Comparison of ENCODE assay signal across 21 cellular contexts in the genomic region with DNA sequence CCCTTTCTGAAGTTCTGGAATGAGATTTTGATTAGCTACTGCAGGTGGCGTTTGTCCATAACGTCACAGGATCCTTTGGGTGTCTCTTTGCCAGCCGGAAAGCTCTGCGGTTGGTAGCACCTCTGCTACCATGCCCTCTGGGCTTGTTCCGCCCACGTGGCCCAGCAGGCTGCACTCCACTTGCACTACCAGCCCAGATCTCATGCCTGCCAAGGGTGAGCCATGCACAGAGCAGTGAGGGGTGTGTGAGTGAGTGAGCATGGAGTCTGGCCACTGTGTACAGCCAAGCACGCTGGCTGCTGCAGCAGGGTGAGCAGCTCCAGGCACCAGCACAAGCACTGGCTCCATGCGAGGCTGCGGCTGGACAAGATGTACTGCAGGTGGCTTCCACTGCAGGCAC. TPM values are rescaled to one million over a fixed set of nuclear protein-coding genes. Genes with fewer than 3 reads are reported as not detected.
A peak's percentile ranks its signal among the peaks of the same experiment; 100 is the strongest.
DNase-seq lines count a peak whose midpoint lies in the region; ATAC-seq, FAIRE-seq and TF ChIP-seq lines count a peak whose summit lies in the region.
"Had no signal": no experiment of that assay in that cellular context is flagged by ENCODE, and none has a peak within 500 bp of the region (broad histone marks: within the 10 kb centered on the region; RNA-seq: fewer than 3 reads in every experiment).

No MANE protein-coding gene starts in this region.

- peaks cover 20% of the 10 kb centered on the region for H3K4me1 Mint-ChIP-seq in CD8-positive, alpha-beta T cell (ENCODE audit: low read depth)

- no peak overlapping the region for H3K27ac Mint-ChIP-seq in CD8-positive, alpha-beta T cell
- H3K27ac Mint-ChIP-seq: activated naive CD8-positive, alpha-beta T cell treated with anti-CD3 and anti-CD28 coated beads for 36 hours had no signal

- no peaks in the 10 kb centered on the region for H3K9me3 Mint-ChIP-seq in CD8-positive, alpha-beta T cell
- H3K9me3 Mint-ChIP-seq: central memory CD8-positive, alpha-beta T cell had no signal

- H3K4me1 ChIP-seq in PC-3 (ENCODE audit: insufficient read depth, low read length) (peaks cover 19% of the 10 kb centered on the region), keratinocyte (ENCODE audit: control insufficient read depth, extremely low read depth, insufficient read depth, low read length) (peaks cover 16% of the 10 kb centered on the region)
- H3K4me1 ChIP-seq in CD8-positive, alpha-beta T cell (ENCODE audit: insufficient read depth, low read length) = peaks cover 11% of the 10 kb centered on the region

- H4K20me1 ChIP-seq in PC-3 (ENCODE audit: low read length) (peaks cover 7% of the 10 kb centered on the region; the same call in 1 of the 2 replicates), keratinocyte (ENCODE audit: control insufficient read depth, extremely low read depth, insufficient read depth, low read length) (no peaks in the 10 kb centered on the region)

- no peaks in the 10 kb centered on the region for H3K27me3 Mint-ChIP-seq in CD8-positive, alpha-beta T cell (ENCODE audit: low read depth)
- H3K27me3 Mint-ChIP-seq: activated naive CD8-positive, alpha-beta T cell treated with anti-CD3 and anti-CD28 coated beads for 36 hours; central memory CD8-positive, alpha-beta T cell had no signal

- no TSS peak for BruUV-seq in PC-3 (replicated peaks; lab: Mats Ljungman, UMichigan)

- no peaks in the 10 kb centered on the region for H3K9me2 ChIP-seq in PC-3 (replicated peaks; ENCODE audit: low read length)

- peak overlapping the region; percentile 46; the same call in 1 of the 2 replicates for H3K4me2 ChIP-seq in PC-3 (ENCODE audit: low read length)
- H3K4me2 ChIP-seq in keratinocyte (ENCODE audit: control insufficient read depth, extremely low read depth, insufficient read depth, low read depth, low read length) = peak overlapping the region; percentile 31

- H3K36me3 Mint-ChIP-seq in CD8-positive, alpha-beta T cell = peaks cover 2% of the 10 kb centered on the region

- POLR2A ChIA-PET in PC-3 (lab: Charles Lee; ENCODE audit: unreplicated experiment) (interaction anchor here (0.6 kb wide), 1 partner anchor 49 kb away, joined by 6 read pairs; no protein-coding TSS in a partner anchor), HEK293T (lab: Yijun Ruan, JAX) (interaction anchor here (1.9 kb wide), 1 partner anchor 49 kb away, joined by 11 read pairs; the partner anchor contains the start of gene HNRNPDL)
- POLR2A ChIA-PET in CD8-positive, alpha-beta T cell (lab: Charles Lee) = interaction anchor here (3.2 kb wide), 1 partner anchor 49 kb away, joined by 14 read pairs; the partner anchor contains the start of gene HNRNPDL

- no peak overlapping the region for H3K4me3 Mint-ChIP-seq in CD8-positive, alpha-beta T cell
- H3K4me3 Mint-ChIP-seq: activated naive CD8-positive, alpha-beta T cell treated with anti-CD3 and anti-CD28 coated beads for 36 hours; CD14-positive monocyte; central memory CD8-positive, alpha-beta T cell had no signal

- TF ChIP-seq CTCF in PC-3 (conservative IDR thresholded peaks at IDR 0.05; ENCODE audit: low read depth, low read length) = peak; percentile 43; the same call in 1 of the 2 replicates
- no peak for TF ChIP-seq CTCF in bronchial epithelial cell (IDR thresholded peaks at IDR 0.05; ENCODE audit: insufficient read depth, low read length, severe bottlenecking)
- TF ChIP-seq CTCF in keratinocyte (optimal IDR thresholded peaks at IDR 0.05 in 1 of 3, IDR thresholded peaks at IDR 0.05 in 1 of 3, conservative IDR thresholded peaks at IDR 0.05 in 1 of 3; ENCODE audit: extremely low read depth in 1 of 3, insufficient read depth in 2 of 3, low read length in 3 of 3) = peak; percentile 17 to 45 (median 39)
- TF ChIP-seq CTCF in CD8-positive, alpha-beta T cell (IDR thresholded peaks at IDR 0.05) = no peak

- peak overlapping the region; percentile 42; the same call in 1 of the 2 replicates for H3K27ac ChIP-seq in PC-3 (ENCODE audit: low read length)
- H3K27ac ChIP-seq in keratinocyte (ENCODE audit: control insufficient read depth, insufficient read depth, low read length) = no peak overlapping the region
- no peak overlapping the region for H3K27ac ChIP-seq in CD8-positive, alpha-beta T cell (ENCODE audit: low read depth, low read length)
- H3K27ac ChIP-seq: pancreas, stomach, vagina had no signal

- H2AFZ ChIP-seq in PC-3 (ENCODE audit: low read length) (no peak overlapping the region), keratinocyte (ENCODE audit: control insufficient read depth, low read length) (no peak overlapping the region)

- no peaks in the 10 kb centered on the region for H3K9me1 ChIP-seq in keratinocyte (ENCODE audit: control insufficient read depth, extremely low read depth, insufficient read depth, low read length)

- H3K9ac ChIP-seq in PC-3 (ENCODE audit: low read length) (no peak overlapping the region), keratinocyte (ENCODE audit: control insufficient read depth, extremely low read depth, insufficient read depth, low read length) (no peak overlapping the region)

- CTCF ChIA-PET in PC-3 (lab: Charles Lee) = interaction anchor here (0.5 to 1.0 kb wide), 4 partner anchors 35 to 74 kb away, joined by 3 read pairs; no protein-coding TSS in a partner anchor
- CTCF ChIA-PET in CD8-positive, alpha-beta T cell (lab: Charles Lee) = interaction anchor here (0.6 to 1.2 kb wide), 4 partner anchors 15 to 112 kb away, joined by 3 to 4 read pairs (median 3); no protein-coding TSS in a partner anchor
- CTCF ChIA-PET in HEK293T (lab: Yijun Ruan, JAX) = no interaction called here

- H3F3A ChIP-seq in PC-3 (ENCODE audit: low read length, unreplicated experiment) = no peaks in the 10 kb centered on the region

- H3K27me3 ChIP-seq in PC-3 (ENCODE audit: low read length) = no peaks in the 10 kb centered on the region
- no peaks in the 10 kb centered on the region for H3K27me3 ChIP-seq in bronchial epithelial cell (ENCODE audit: control insufficient read depth, insufficient read depth, low read length)
- no peaks in the 10 kb centered on the region for H3K27me3 ChIP-seq in keratinocyte (ENCODE audit: control insufficient read depth, extremely low read depth, insufficient read depth, low read length)
- H3K27me3 ChIP-seq in CD8-positive, alpha-beta T cell (ENCODE audit: insufficient read depth, low read length) = no peaks in the 10 kb centered on the region
- H3K27me3 ChIP-seq: pancreas, stomach, vagina had no signal

- FAIRE-seq in bronchial epithelial cell (lab: Jason Lieb, UNC) = peak; percentile 40
- FAIRE-seq in keratinocyte (lab: Jason Lieb, UNC) = peak; percentile 81
- FAIRE-seq: endothelial cell of umbilical vein, G401.6, islet of Langerhans, pancreas had no signal

- peaks cover 24% of the 10 kb centered on the region for H3K79me2 ChIP-seq in PC-3 (ENCODE audit: low read length)
- peaks cover 12% of the 10 kb centered on the region for H3K79me2 ChIP-seq in keratinocyte (ENCODE audit: control insufficient read depth, insufficient read depth, low read length)

- dilution Hi-C loops in keratinocyte (cut with MboI; ENCODE audit: extremely low pct_ligation_motif_present, low sequenced_read_pairs) = no loop called here

- H3K4me3 ChIP-seq in PC-3 (ENCODE audit: low read length) (no peak overlapping the region), bronchial epithelial cell (ENCODE audit: low read depth, low read length) (no peak overlapping the region), keratinocyte (ENCODE audit: control insufficient read depth in 2 of 3, extremely low read depth in 1 of 3, insufficient read depth in 2 of 3, low read depth in 1 of 3, low read length in 3 of 3) (no peak overlapping the region)
- H3K4me3 ChIP-seq in CD8-positive, alpha-beta T cell (ENCODE audit: low read depth, low read length) = no peak overlapping the region
- H3K4me3 ChIP-seq: pancreas, stomach, vagina had no signal

- H3K36me3 ChIP-seq in PC-3 (ENCODE audit: low read depth, low read length) = no peaks in the 10 kb centered on the region
- no peaks in the 10 kb centered on the region for H3K36me3 ChIP-seq in bronchial epithelial cell (ENCODE audit: control insufficient read depth, insufficient read depth, low read length)
- no peaks in the 10 kb centered on the region for H3K36me3 ChIP-seq in keratinocyte (ENCODE audit: control insufficient read depth in 2 of 2, extremely low read depth in 1 of 2, insufficient read depth in 2 of 2, low read length in 2 of 2)
- no peaks in the 10 kb centered on the region for H3K36me3 ChIP-seq in CD8-positive, alpha-beta T cell (ENCODE audit: insufficient read depth, low read length)
- H3K36me3 ChIP-seq: pancreas, vagina had no signal

- intact Hi-C loops in PC-3 (cut with micrococcal nuclease) = no loop called here
- intact Hi-C loops in CD8-positive, alpha-beta T cell (cut with DNase I, micrococcal nuclease) = no loop called here

- H3K9me3 ChIP-seq in PC-3 (ENCODE audit: low read length) = no peaks in the 10 kb centered on the region
- H3K9me3 ChIP-seq in keratinocyte (ENCODE audit: control insufficient read depth, low read depth, low read length) = no peaks in the 10 kb centered on the region
- H3K9me3 ChIP-seq in CD8-positive, alpha-beta T cell (ENCODE audit: low read length) = no peaks in the 10 kb centered on the region
- H3K9me3 ChIP-seq: pancreas, stomach, vagina had no signal

- peak; percentile 97 for ATAC-seq in PC-3
- no peak for ATAC-seq in CD8-positive, alpha-beta T cell
- no peak for ATAC-seq in GM19324 (IDR thresholded peaks at IDR 0.05; ENCODE audit: low FRiP score, unreplicated experiment)
- ATAC-seq: activated CD4-positive, CD25-positive, alpha-beta regulatory T cell treated with anti-CD3 and anti-CD28 coated beads, Interleukin-2, amount 50 U/mL, for 24 hours; Panc1 had no signal

- peak; percentile 91 for DNase-seq in PC-3
- DNase-seq in bronchial epithelial cell (ENCODE audit: low read depth) = peak; percentile 57
- peak; percentile 92 for DNase-seq in keratinocyte (ENCODE audit: low read depth, low spot score)
- peak; percentile 76 for DNase-seq in ureter (ENCODE audit: low spot score)
- DNase-seq in CD8-positive, alpha-beta T cell = no peak
- DNase-seq in HEK293T (ENCODE audit: extremely low spot score) = no peak
- DNase-seq: activated naive CD8-positive, alpha-beta T cell treated with anti-CD3 and anti-CD28 coated beads for 36 hours; glutamatergic neuron; NCI-H2029; NCI-H69; pancreas; stomach had no signal

RNA-seq across cellular contexts. Expression of gene HNRNPD, which starts 6.6 kb away (rescaled TPM):
- 86.4 and 136 TPM in 2 replicates for total RNA-seq in PC-3 (2014; rRNA removed)
- total RNA-seq in bronchial epithelial cell = 22.6 and 24.1 TPM in 2 replicates
- polyA plus RNA-seq in keratinocyte = 30.3 to 91.3 TPM (median 68.1 TPM) in 3 replicates
- 102 TPM for polyA plus RNA-seq in keratinocyte (2011; ENCODE audit: low read depth)
- polyA plus RNA-seq in keratinocyte (2011; cell fraction: cytosol; rRNA removed) = 44.4 and 54.8 TPM in 2 replicates
- 163 and 219 TPM in 2 replicates for polyA plus RNA-seq in keratinocyte (2011; cell fraction: nucleus; rRNA removed)
- polyA plus RNA-seq in keratinocyte (2012; ENCODE audit: low replicate concordance) = 69.2 and 222 TPM in 2 replicates
- 6.6 to 26.6 TPM (median 12.0 TPM) in 3 replicates for polyA minus RNA-seq in keratinocyte
- 16.7 TPM for polyA minus RNA-seq in keratinocyte (2011; cell fraction: cytosol; rRNA and poly(A)+ RNA removed)
- 17.4 and 32.5 TPM in 2 replicates for polyA minus RNA-seq in keratinocyte (2011; cell fraction: nucleus; rRNA and poly(A)+ RNA removed)
- 223 TPM for total RNA-seq in ureter
- 100 to 1,000 TPM; 245 to 248 TPM for total RNA-seq in CD8-positive, alpha-beta T cell

RNA-seq across cellular contexts. Expression of gene HNRNPDL, which starts 49.9 kb away (rescaled TPM):
- 207 and 215 TPM in 2 replicates for total RNA-seq in PC-3 (2014; rRNA removed)
- 95.9 and 141 TPM in 2 replicates for total RNA-seq in bronchial epithelial cell
- polyA plus RNA-seq in keratinocyte = 119 to 292 TPM (median 229 TPM) in 3 replicates
- polyA plus RNA-seq in keratinocyte (2011; ENCODE audit: low read depth) = 325 TPM
- 125 and 139 TPM in 2 replicates for polyA plus RNA-seq in keratinocyte (2011; cell fraction: cytosol; rRNA removed)
- polyA plus RNA-seq in keratinocyte (2011; cell fraction: nucleus; rRNA removed) = 208 and 363 TPM in 2 replicates
- polyA plus RNA-seq in keratinocyte (2012; ENCODE audit: low replicate concordance) = 180 and 231 TPM in 2 replicates
- 11.2 to 64.9 TPM (median 13.7 TPM) in 3 replicates for polyA minus RNA-seq in keratinocyte
- polyA minus RNA-seq in keratinocyte (2011; cell fraction: cytosol; rRNA and poly(A)+ RNA removed) = 49.1 TPM
- 25.3 and 42.9 TPM in 2 replicates for polyA minus RNA-seq in keratinocyte (2011; cell fraction: nucleus; rRNA and poly(A)+ RNA removed)
- total RNA-seq in ureter = 310 TPM
- total RNA-seq in CD8-positive, alpha-beta T cell = 100 to 1,000 TPM; 490 to 494 TPM

RNA-seq across cellular contexts. Expression of gene ENOPH1, which starts 50.0 kb away (rescaled TPM):
- total RNA-seq in PC-3 (2014; rRNA removed) (32.0 and 37.5 TPM in 2 replicates), bronchial epithelial cell (94.3 and 136 TPM in 2 replicates), ureter (27.5 TPM)
- polyA plus RNA-seq in keratinocyte = 17.6 to 29.4 TPM (median 20.9 TPM) in 3 replicates
- 39.8 TPM for polyA plus RNA-seq in keratinocyte (2011; ENCODE audit: low read depth)
- 24.4 and 33.4 TPM in 2 replicates for polyA plus RNA-seq in keratinocyte (2011; cell fraction: cytosol; rRNA removed)
- 16.4 and 17.7 TPM in 2 replicates for polyA plus RNA-seq in keratinocyte (2011; cell fraction: nucleus; rRNA removed)
- polyA plus RNA-seq in keratinocyte (2012; ENCODE audit: low replicate concordance) = 38.0 and 42.4 TPM in 2 replicates
- polyA minus RNA-seq in keratinocyte = 8.7 to 16.8 TPM (median 9.3 TPM) in 3 replicates
- 12.3 TPM for polyA minus RNA-seq in keratinocyte (2011; cell fraction: cytosol; rRNA and poly(A)+ RNA removed)
- polyA minus RNA-seq in keratinocyte (2011; cell fraction: nucleus; rRNA and poly(A)+ RNA removed) = 4.0 and 9.9 TPM in 2 replicates
- total RNA-seq in CD8-positive, alpha-beta T cell = 10 to 100 TPM; 21.4 to 21.8 TPM

Comparison
In these comparisons a context has a peak if more than half of its experiments do, and no peak if none do; other contexts are left out.
1. DNase-seq: peak in PC-3 (single experiment), bronchial epithelial cell (single experiment), keratinocyte (single experiment) and ureter (single experiment); none in CD8-positive, alpha-beta T cell (0 of 7) and HEK293T (single experiment).
2. CTCF ChIP-seq: peak in PC-3 (single experiment) and keratinocyte (3 of 3); none in bronchial epithelial cell (single experiment) and CD8-positive, alpha-beta T cell (single experiment).